ENCODE assay signal across 1 cellular context in genomic region chr4:36322921-36323354, GRCh38.
A peak's percentile ranks its signal among the peaks of the same experiment; 100 is the strongest.
TF ChIP-seq lines count a peak whose summit lies in the region.

No MANE protein-coding gene starts in this region.

TF ChIP-seq in GM12878, 131 proteins besides CTCF, POLR2A, EP300 and RAD21 (continued from another document and continues in another):
- TF ChIP-seq REST (IDR thresholded peaks at IDR 0.05; ENCODE audit: low read depth, low read length) (no peak), SMAD5 (IDR thresholded peaks at IDR 0.05; ENCODE audit: low read depth) (no peak), LARP7 (IDR thresholded peaks at IDR 0.05) (no peak), HDAC2 (IDR thresholded peaks at IDR 0.05) (no peak), SREBF1 (IDR thresholded peaks at IDR 0.05; ENCODE audit: low read length) (no peak), TARDBP (IDR thresholded peaks at IDR 0.05; ENCODE audit: borderline replicate concordance) (no peak), MTA3 (IDR thresholded peaks at IDR 0.05; ENCODE audit: borderline replicate concordance, low read length) (0 out of 2 replicates have a peak, but pooled peaks have one; percentile 73), BCL11A (IDR thresholded peaks at IDR 0.05; ENCODE audit: low read depth, low read length) (no peak), ZZZ3 (IDR thresholded peaks at IDR 0.05; ENCODE audit: control insufficient read depth, insufficient read length, low read depth) (no peak), SMAD1 (IDR thresholded peaks at IDR 0.05; ENCODE audit: low read depth, partially characterized antibody) (no peak), SUPT20H (IDR thresholded peaks at IDR 0.05; ENCODE audit: borderline replicate concordance, control insufficient read depth, low read depth, low read length) (no peak), PKNOX1 (IDR thresholded peaks at IDR 0.05) (no peak; the same call in 1 of the 2 replicates), BMI1 (IDR thresholded peaks at IDR 0.05; ENCODE audit: borderline replicate concordance) (no peak), SP1 (IDR thresholded peaks at IDR 0.05; ENCODE audit: low read depth, low read length) (no peak), JUNB (IDR thresholded peaks at IDR 0.05) (peak; percentile 49; the same call in 1 of the 2 replicates), MTA2 (IDR thresholded peaks at IDR 0.05; ENCODE audit: low read depth) (no peak; the same call in none of the 2 replicates), SMARCA5 (IDR thresholded peaks at IDR 0.05) (no peak), USF1 (IDR thresholded peaks at IDR 0.05; ENCODE audit: borderline replicate concordance, extremely low read length, insufficient read depth, low read depth, low read length) (no peak), SPI1 (IDR thresholded peaks at IDR 0.05; ENCODE audit: borderline replicate concordance, insufficient read depth, low read depth, low read length) (peak; percentile 57; the same call in 1 of the 2 replicates), ZNF592 (IDR thresholded peaks at IDR 0.05) (no peak), NR2F1 (conservative IDR thresholded peaks at IDR 0.05) (peak; percentile 48), CREB1 (IDR thresholded peaks at IDR 0.05; ENCODE audit: low read depth) (peak; percentile 76), RELA (IDR thresholded peaks at IDR 0.05; ENCODE audit: borderline replicate concordance, partially characterized antibody) (peak; percentile 44), MEF2B (IDR thresholded peaks at IDR 0.05; ENCODE audit: partially characterized antibody, poor library complexity, severe bottlenecking) (no peak), E2F4 (IDR thresholded peaks at IDR 0.05; ENCODE audit: low read depth, low read length) (no peak), MLLT1 (IDR thresholded peaks at IDR 0.05) (peak; percentile 57; the same call in 1 of the 2 replicates), RBBP5 (conservative IDR thresholded peaks at IDR 0.05) (no peak), CHD4 (IDR thresholded peaks at IDR 0.05) (no peak), MEF2A (IDR thresholded peaks at IDR 0.05; ENCODE audit: insufficient read depth, low read depth, low read length) (peak; percentile 66; the same call in 1 of the 2 replicates), PAX5 (IDR thresholded peaks at IDR 0.05; ENCODE audit: borderline replicate concordance, low read depth, low read length) (no peak), POLR2AphosphoS5 (IDR thresholded peaks at IDR 0.05; ENCODE audit: low read length) (peak; percentile 56), ZBED1 (IDR thresholded peaks at IDR 0.05; ENCODE audit: borderline replicate concordance) (peak; percentile 79; the same call in 1 of the 2 replicates), NFIC (IDR thresholded peaks at IDR 0.05; ENCODE audit: low read depth, low read length) (peak; percentile 76; the same call in 1 of the 2 replicates), SREBF2 (IDR thresholded peaks at IDR 0.05; ENCODE audit: low read length) (no peak), ELK1 (IDR thresholded peaks at IDR 0.05; ENCODE audit: low read depth, low read length) (no peak), MXI1 (IDR thresholded peaks at IDR 0.05; ENCODE audit: low read depth, low read length) (no peak), PAX8 (IDR thresholded peaks at IDR 0.05) (no peak), STAT1 (conservative IDR thresholded peaks at IDR 0.05) (no peak), NFXL1 (IDR thresholded peaks at IDR 0.05; ENCODE audit: borderline replicate concordance) (no peak), IKZF2 (IDR thresholded peaks at IDR 0.05) (peak; percentile 79 to 80), SIN3A (IDR thresholded peaks at IDR 0.05; ENCODE audit: low read depth, low read length) (no peak), BHLHE40 (IDR thresholded peaks at IDR 0.05; ENCODE audit: borderline replicate concordance in 1 of 2, low read depth in 2 of 2, low read length in 1 of 2) (peak; percentile 29 to 32; a peak in 2 of 4 replicates), ZNF217 (IDR thresholded peaks at IDR 0.05) (no peak; the same call in 1 of the 2 replicates), POU2F2 (IDR thresholded peaks at IDR 0.05; ENCODE audit: borderline replicate concordance, low read depth, low read length) (peak; percentile 28; the same call in 2 of the 3 replicates), JUND (IDR thresholded peaks at IDR 0.05; ENCODE audit: low read depth, low read length) (no peak), NRF1 (conservative IDR thresholded peaks at IDR 0.05; ENCODE audit: low read depth, low read length) (no peak), BCL3 (IDR thresholded peaks at IDR 0.05; ENCODE audit: borderline replicate concordance, insufficient read depth, low read depth, low read length, poor library complexity, severe bottlenecking) (peak; percentile 49), IRF3 (IDR thresholded peaks at IDR 0.05) (no peak), STAT3 (IDR thresholded peaks at IDR 0.05; ENCODE audit: low read depth, low read length) (0 out of 2 replicates have a peak, but pooled peaks have one; percentile 78), KLF5 (IDR thresholded peaks at IDR 0.05; ENCODE audit: partially characterized antibody) (no peak), BRCA1 (IDR thresholded peaks at IDR 0.05; ENCODE audit: low read depth, low read length) (no peak), GATAD2B (conservative IDR thresholded peaks at IDR 0.05; ENCODE audit: low read depth) (0 out of 2 replicates have a peak, but pooled peaks have one; percentile 18), WRNIP1 (IDR thresholded peaks at IDR 0.05; ENCODE audit: borderline replicate concordance, low read depth, low read length) (no peak)
